ENCODE assay signal across 10 cellular contexts in the genomic region with DNA sequence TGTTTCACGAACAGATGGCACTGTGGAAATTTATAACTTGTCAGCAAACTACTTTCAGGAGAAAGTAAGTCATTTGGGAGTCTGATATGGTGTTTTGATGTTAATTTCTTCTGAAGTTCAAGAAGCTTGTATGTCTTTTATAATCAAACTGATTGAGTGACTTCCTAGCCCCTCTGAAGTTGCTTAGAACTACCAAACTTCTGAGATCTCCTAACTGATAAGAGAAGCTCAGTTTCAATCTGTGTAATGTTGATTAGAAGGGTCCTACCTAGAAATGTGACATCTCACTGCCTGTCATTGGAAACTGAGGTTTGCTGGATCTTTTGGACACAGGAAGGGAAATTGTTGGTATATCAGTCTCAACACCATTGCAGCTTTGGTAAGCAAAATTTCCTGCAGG.
DNase-seq lines count a peak whose midpoint lies in the region; ATAC-seq and TF ChIP-seq lines count a peak whose summit lies in the region.
"Had no signal": no experiment of that assay in that cellular context is flagged by ENCODE, and none has a peak within 500 bp of the region (broad histone marks: within the 10 kb centered on the region; RNA-seq: fewer than 3 reads in every experiment).

No MANE protein-coding gene starts in this region.

- H3K27ac ChIP-seq in ACC112 (ENCODE audit: low read depth, low read length) (no peak overlapping the region), HUES6 (ENCODE audit: low read depth, low read length) (no peak overlapping the region), brain microvascular endothelial cell (no peak overlapping the region), mucosa of rectum (ENCODE audit: low read depth in 2 of 2, low read length in 2 of 2) (no peak overlapping the region)

- H3K4me1 ChIP-seq in ACC112 (ENCODE audit: control insufficient read depth, insufficient read depth, low read length, unreplicated experiment) (peaks cover 28% of the 10 kb centered on the region), HUES6 (ENCODE audit: control insufficient read depth, insufficient read depth, low read length) (peaks cover 14% of the 10 kb centered on the region), mucosa of rectum (ENCODE audit: control insufficient read depth in 2 of 2, insufficient read depth in 2 of 2, low read length in 2 of 2) (peaks cover 8 to 9% of the 10 kb centered on the region in 2 donors)

- DNase-seq in brain microvascular endothelial cell (no peak), nucleus accumbens (lab: John Stamatoyannopoulos, UW) (no peak)
- DNase-seq: central memory CD4-positive, alpha-beta T cell; NCI-H748 treated with DMSO at 0.1 percent for 48 hours had no signal

- no peak overlapping the region for H2AFZ ChIP-seq in ACC112 (ENCODE audit: low read length, unreplicated experiment)

- ATAC-seq in HG03280 (IDR thresholded peaks at IDR 0.05; ENCODE audit: unreplicated experiment) = no peak
- no peak for ATAC-seq in GM21528 (IDR thresholded peaks at IDR 0.05; ENCODE audit: low FRiP score, unreplicated experiment)
- no peak for ATAC-seq in GM21390 (IDR thresholded peaks at IDR 0.05; ENCODE audit: unreplicated experiment)

- in situ Hi-C loops in brain microvascular endothelial cell (cut with HindIII; ENCODE audit: low pct_ligation_motif_present, low sequenced_read_pairs) = no loop called here

- no peaks in the 10 kb centered on the region for H3K27me3 ChIP-seq in ACC112 (ENCODE audit: insufficient read depth, low read length)
- H3K27me3 ChIP-seq in HUES6 (ENCODE audit: control insufficient read depth, insufficient read depth, low read length) = no peaks in the 10 kb centered on the region
- no peaks in the 10 kb centered on the region for H3K27me3 ChIP-seq in brain microvascular endothelial cell (replicated peaks)
- no peaks in the 10 kb centered on the region for H3K27me3 ChIP-seq in mucosa of rectum (ENCODE audit: control insufficient read depth in 2 of 2, insufficient read depth in 2 of 2, low read length in 2 of 2)

- peak overlapping the region; percentile 89 for H3K9ac ChIP-seq in HUES6 (ENCODE audit: low read length)
- peak overlapping the region; percentile 54 to 80 for H3K9ac ChIP-seq in mucosa of rectum (ENCODE audit: low read depth in 1 of 2, low read length in 2 of 2)

- H3K4me3 ChIP-seq in ACC112 (ENCODE audit: low read depth, low read length) (peak overlapping the region; percentile 100), HUES6 (ENCODE audit: low read depth, low read length) (peak overlapping the region; percentile 91), brain microvascular endothelial cell (ENCODE audit: low read depth, low read length) (peak overlapping the region; percentile 95), mucosa of rectum (ENCODE audit: low read length in 2 of 2) (peak overlapping the region; percentile 80 to 89)

- H3K36me3 ChIP-seq in ACC112 (ENCODE audit: insufficient read depth, low read length) = peaks cover 20% of the 10 kb centered on the region
- peaks cover 45% of the 10 kb centered on the region for H3K36me3 ChIP-seq in HUES6 (ENCODE audit: control insufficient read depth, insufficient read depth, low read length)
- peaks cover 16% of the 10 kb centered on the region for H3K36me3 ChIP-seq in brain microvascular endothelial cell (replicated peaks)
- H3K36me3 ChIP-seq in mucosa of rectum (ENCODE audit: control insufficient read depth in 2 of 2, insufficient read depth in 2 of 2, low read length in 2 of 2) = peaks cover 9 to 10% of the 10 kb centered on the region in 2 donors

- no peak for TF ChIP-seq CTCF in brain microvascular endothelial cell (IDR thresholded peaks at IDR 0.05; ENCODE audit: low read depth, low read length, missing control alignments)

- H3K9me3 ChIP-seq in HUES6 (ENCODE audit: control insufficient read depth, insufficient read depth, low read depth, low read length) (no peaks in the 10 kb centered on the region), mucosa of rectum (ENCODE audit: control insufficient read depth in 2 of 2, low read length in 2 of 2) (no peaks in the 10 kb centered on the region)

- H3K79me2 ChIP-seq in ACC112 (ENCODE audit: control insufficient read depth, insufficient read depth, low read length, unreplicated experiment) = peaks cover 93% of the 10 kb centered on the region
